Comparison of ENCODE assay signal across 8 cellular contexts in genomic region chr19:20051841-20052768, GRCh38. TPM values are rescaled to one million over a fixed set of nuclear protein-coding genes. Genes with fewer than 3 reads are reported as not detected.
DNase-seq lines count a peak whose midpoint lies in the region; ATAC-seq, FAIRE-seq and TF ChIP-seq lines count a peak whose summit lies in the region.

No MANE protein-coding gene starts in this region.

- no peak for TF ChIP-seq EP300 in SK-N-SH (IDR thresholded peaks at IDR 0.05; ENCODE audit: borderline replicate concordance in 1 of 2, low read depth in 1 of 2, low read length in 1 of 2)

- peak; percentile 92 for DNase-seq in COLO668 (lab: John Stamatoyannopoulos, UW; ENCODE audit: unreplicated experiment)
- DNase-seq in KBM-7: peak; percentile 24
- peak; percentile 86 for DNase-seq in SK-N-SH
- peak; percentile 96 for DNase-seq in adipocyte (ENCODE audit: low read depth)
- DNase-seq in cardiac septum (ENCODE audit: low spot score): peak; percentile 96
- peak; percentile 93 to 99 (median 98) for DNase-seq in pancreas
- peak; percentile 99 for DNase-seq in thyroid gland

- H3K79me2 ChIP-seq in SK-N-SH (ENCODE audit: insufficient read depth): no peaks in the 10 kb centered on the region

- H4K20me1 ChIP-seq in SK-N-SH (ENCODE audit: insufficient read depth): no peaks in the 10 kb centered on the region

- peak; percentile 88 for FAIRE-seq in pancreas (lab: Jason Lieb, UNC)

- POLR2A ChIA-PET in SK-N-SH (lab: Yijun Ruan, JAX): interaction anchor here (0.6 to 2.1 kb wide), 13 partner anchors 9 to 513 kb away, joined by 3 to 26 read pairs (median 4); partner anchors contain the start of genes ZNF253, ZNF486, ZNF506 and ZNF682

- WGBS in SK-N-SH (ENCODE audit: low lambda C conversion rate): 1% methylated on average over 32 of the region's 43 CpGs
- WGBS in pancreas, 2 donors: 0 to 1% methylated on average over 43 of the region's 43 CpGs
- 1% methylated on average over 23 to 37 of the region's 43 CpGs for WGBS in thyroid gland, 2 donors

- TF ChIP-seq POLR2A in thyroid gland (IDR thresholded peaks at IDR 0.05): peak in 1 of 2 donors; percentile 88

- H3K27me3 ChIP-seq in SK-N-SH (ENCODE audit: insufficient read depth) (no peaks in the 10 kb centered on the region), adipocyte (replicated peaks; ENCODE audit: control insufficient read depth, insufficient read depth, low read length) (no peaks in the 10 kb centered on the region), pancreas (no peaks in the 10 kb centered on the region), thyroid gland (no peaks in the 10 kb centered on the region)

- H3K9me3 ChIP-seq in SK-N-SH (no peaks in the 10 kb centered on the region), adipocyte (ENCODE audit: control insufficient read depth, low read length) (peaks cover 9% of the 10 kb centered on the region), pancreas (no peaks in the 10 kb centered on the region), thyroid gland (no peaks in the 10 kb centered on the region)

- H3K4me3 ChIP-seq in SK-N-SH (ENCODE audit: low read depth in 2 of 2, low read length in 1 of 2) (peak overlapping the region; percentile 81 to 84), adipocyte (ENCODE audit: low read length) (peak overlapping the region; percentile 93), pancreas (peak overlapping the region; percentile 41 to 68 (median 58)), thyroid gland (replicated peaks in 1 of 3) (peak overlapping the region; percentile 3 to 63 (median 39))

- H3K4me1 ChIP-seq in SK-N-SH (ENCODE audit: control insufficient read depth in 1 of 2, insufficient read depth in 2 of 2, low read depth in 1 of 2, low read length in 1 of 2) (peaks cover 0 to 7% of the 10 kb centered on the region in 2 experiments; a peak in 1 of 4 replicates), adipocyte (ENCODE audit: control insufficient read depth, insufficient read depth, low read length) (no peaks in the 10 kb centered on the region), pancreas (no peaks in the 10 kb centered on the region), thyroid gland (peaks cover 5 to 6% of the 10 kb centered on the region in 2 donors)

- H3K27ac ChIP-seq in SK-N-SH (ENCODE audit: low read depth in 2 of 2, low read length in 1 of 2) (peak overlapping the region; percentile 47 to 85; a peak in 3 of 4 replicates), pancreas (peak overlapping the region; percentile 79 to 88 (median 84)), thyroid gland (peak overlapping the region; percentile 69 to 81 (median 73))

- no peak for TF ChIP-seq RAD21 in SK-N-SH (IDR thresholded peaks at IDR 0.05; ENCODE audit: low read length)

- H3K36me3 ChIP-seq in SK-N-SH (replicated peaks in 1 of 2; ENCODE audit: control insufficient read depth in 1 of 2, insufficient read depth in 2 of 2, low read length in 1 of 2) (no peaks in the 10 kb centered on the region), adipocyte (ENCODE audit: control insufficient read depth, insufficient read depth, low read length, severe bottlenecking) (no peaks in the 10 kb centered on the region), pancreas (no peaks in the 10 kb centered on the region), thyroid gland (no peaks in the 10 kb centered on the region)

- in situ Hi-C loops in KBM-7 (cut with MboI; ENCODE audit: low pct_unique_long_range_greater_than_20kb, low sequenced_read_pairs): no loop called here

- peak overlapping the region; percentile 81 for H3K4me2 ChIP-seq in SK-N-SH

- no peak for TF ChIP-seq CTCF in SK-N-SH (IDR thresholded peaks at IDR 0.05)
- no peak for TF ChIP-seq CTCF in pancreas (IDR thresholded peaks at IDR 0.05)
- TF ChIP-seq CTCF in thyroid gland (IDR thresholded peaks at IDR 0.05): peak in 3 of 6 experiments; percentile 10 to 30 (median 12)

- intact Hi-C loops in cardiac septum (cut with DNase I): loop anchor here (1.0 kb wide), 1 partner anchor 13 kb away; the partner anchor contains the start of gene ZNF682
- intact Hi-C loops in pancreas (cut with DNase I): no loop called here
- intact Hi-C loops in thyroid gland (cut with DNase I): no loop called here

- H3K9me2 ChIP-seq in SK-N-SH: no peaks in the 10 kb centered on the region

- CTCF ChIA-PET in SK-N-SH (lab: Yijun Ruan, JAX): interaction anchor here (0.8 to 1.8 kb wide), 2 partner anchors 13 to 27 kb away, joined by 3 to 8 read pairs; partner anchors contain the start of genes ZNF682 and ZNF90

- ATAC-seq in GM21447 (IDR thresholded peaks at IDR 0.05; ENCODE audit: unreplicated experiment) (peak; percentile 95), pancreas (peak; percentile 96 to 99 (median 97))

- H3F3A ChIP-seq in SK-N-SH (replicated peaks; ENCODE audit: insufficient read depth): no peaks in the 10 kb centered on the region

- H3K9ac ChIP-seq in SK-N-SH (peak overlapping the region; percentile 68), adipocyte (ENCODE audit: low read length) (peak overlapping the region; percentile 81)

- peak overlapping the region; percentile 100 for H2AFZ ChIP-seq in SK-N-SH (ENCODE audit: low read depth)

TF ChIP-seq in SK-N-SH, 30 proteins besides CTCF, POLR2A, EP300 and RAD21 (continues in another document):
- TF ChIP-seq USF1 (IDR thresholded peaks at IDR 0.05; ENCODE audit: borderline replicate concordance, low read depth) (no peak), TAF1 (IDR thresholded peaks at IDR 0.05; ENCODE audit: borderline replicate concordance, low read depth, low read length) (peak; percentile 48; the same call in 1 of the 2 replicates), PBX3 (IDR thresholded peaks at IDR 0.05) (no peak), GATA2 (CRISPR knock-in tag; IDR thresholded peaks at IDR 0.05) (no peak), NRF1 (IDR thresholded peaks at IDR 0.05; ENCODE audit: low read depth, low read length) (peak; percentile 63), MEF2A (IDR thresholded peaks at IDR 0.05; ENCODE audit: borderline replicate concordance, low read depth) (no peak), ZBTB33 (IDR thresholded peaks at IDR 0.05; ENCODE audit: borderline replicate concordance, low read depth) (no peak), MXI1 (IDR thresholded peaks at IDR 0.05; ENCODE audit: low read depth, low read length) (peak; percentile 91), ELF1 (IDR thresholded peaks at IDR 0.05) (peak; percentile 76), POLR2AphosphoS5 (IDR thresholded peaks at IDR 0.05; ENCODE audit: low read depth, low read length) (peak; percentile 12; the same call in 1 of the 2 replicates), YY1 (IDR thresholded peaks at IDR 0.05; ENCODE audit: low read depth) (peak; percentile 73), USF2 (IDR thresholded peaks at IDR 0.05; ENCODE audit: borderline replicate concordance, low read depth, low read length) (no peak), RFX5 (IDR thresholded peaks at IDR 0.05; ENCODE audit: low read length) (no peak)

RNA-seq across cellular contexts. Expression of gene ZNF682, which starts 12.8 kb away (rescaled TPM):
- polyA plus RNA-seq in SK-N-SH (2012; rRNA removed): 1.7 and 2.5 TPM in 2 replicates
- 1.8 and 2.3 TPM in 2 replicates for polyA plus RNA-seq in SK-N-SH (2012; cell fraction: cytosol; rRNA removed)
- 8.5 and 11.0 TPM in 2 replicates for polyA plus RNA-seq in SK-N-SH (2012; cell fraction: nucleus; rRNA removed)
- 2.9 TPM for total RNA-seq in cardiac septum
- total RNA-seq in pancreas: 1 to 10 TPM; 1.3 to 3.2 (median 2.8) TPM
- polyA plus RNA-seq in pancreas: 1 to 10 TPM; 6.3 to 7.3 TPM
- total RNA-seq in thyroid gland: 10 to 100 TPM; 11.4 to 20.4 (median 12.1) TPM

RNA-seq across cellular contexts. Expression of gene ZNF90, which starts 25.7 kb away (rescaled TPM):
- polyA plus RNA-seq in SK-N-SH (2012; rRNA removed) (1.4 and 1.5 TPM in 2 replicates), pancreas (1 to 10 TPM; 2.5 to 3.4 TPM)
- polyA plus RNA-seq in SK-N-SH (2012; cell fraction: cytosol; rRNA removed): 1.6 and 1.7 TPM in 2 replicates
- polyA plus RNA-seq in SK-N-SH (2012; cell fraction: nucleus; rRNA removed): 3.2 and 3.8 TPM in 2 replicates
- total RNA-seq in cardiac septum (0.94 TPM), pancreas (1 to 10 TPM; 1.1 to 4.1 (median 2.7) TPM), thyroid gland (10 to 100 TPM; 15.3 to 29.0 (median 17.4) TPM)

Comparison
In these comparisons a context has a peak if more than half of its experiments do, and no peak if none do; other contexts are left out.
1. Peak in every context shown above with its lines: DNase-seq, ATAC-seq, H3K4me3 ChIP-seq and H3K27ac ChIP-seq.
2. DNase-seq: peak in every context shown above with its lines; median percentile 99 in thyroid gland; 98 in pancreas; 96 in adipocyte; 96 in cardiac septum; 92 in COLO668; 86 in SK-N-SH; 24 in KBM-7.
3. H3K4me3 ChIP-seq: peak in every context shown above with its lines; median percentile 93 in adipocyte; 82 in SK-N-SH; 58 in pancreas; 39 in thyroid gland.